In the genomic region with DNA sequence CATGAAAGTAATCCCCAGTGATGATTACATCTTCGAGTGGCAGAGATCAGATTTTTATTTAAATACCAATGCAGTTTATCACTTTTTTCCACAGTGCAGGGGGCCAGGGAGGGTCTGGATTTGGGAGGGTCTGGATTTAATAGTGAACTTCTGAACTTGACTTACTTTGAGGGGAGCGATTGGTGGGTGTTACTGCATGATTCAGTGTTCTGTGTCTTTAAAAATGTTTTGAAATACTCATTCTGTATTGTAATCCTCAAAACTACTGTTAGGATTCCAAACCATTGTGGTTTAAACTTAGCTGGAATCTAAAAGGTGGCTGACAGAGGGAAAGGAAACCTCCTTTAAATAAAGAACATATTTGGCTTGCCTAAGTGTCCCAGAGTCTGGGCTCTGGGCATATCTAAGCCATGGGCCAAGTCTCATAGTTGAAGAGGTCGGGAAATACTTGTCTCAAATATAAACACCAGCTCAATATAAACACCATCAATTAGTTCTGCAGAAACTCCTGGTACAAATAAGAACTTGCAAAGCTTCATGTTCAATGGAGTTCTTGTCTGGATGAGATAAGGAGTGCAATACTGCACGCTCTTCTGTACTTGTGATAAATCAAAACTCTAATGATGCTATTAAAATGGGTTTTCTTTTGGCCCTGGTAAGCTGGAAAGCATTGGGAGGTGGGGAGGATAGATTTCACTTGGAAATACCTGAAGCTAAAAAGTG, we compare ENCODE assay signal across 13 cellular contexts. TPM values are rescaled to one million over a fixed set of nuclear protein-coding genes. Genes with fewer than 3 reads are reported as not detected.
DNase-seq lines count a peak whose midpoint lies in the region; ATAC-seq, FAIRE-seq and TF ChIP-seq lines count a peak whose summit lies in the region.
"Had no signal": no experiment of that assay in that cellular context is flagged by ENCODE, and none has a peak within 500 bp of the region (broad histone marks: within the 10 kb centered on the region; RNA-seq: fewer than 3 reads in every experiment).

No MANE protein-coding gene starts in this region.

- ATAC-seq in natural killer cell (no peak), HG03159 (IDR thresholded peaks at IDR 0.05; ENCODE audit: unreplicated experiment) (no peak)
- ATAC-seq: HepG2, left cardiac atrium had no signal

- H3K36me3 Mint-ChIP-seq in natural killer cell, result no peaks in the 10 kb centered on the region

- no peak overlapping the region for H3K4me3 ChIP-seq in AG09309 (ENCODE audit: control insufficient read depth, low read depth, low read length)
- H3K4me3 ChIP-seq: thoracic aorta had no signal

- peak; percentile 70 for FAIRE-seq in H54 (lab: Jason Lieb, UNC)
- FAIRE-seq: endothelial cell of umbilical vein, HepG2 had no signal

- H3K9me3 Mint-ChIP-seq in natural killer cell, result no peaks in the 10 kb centered on the region

- no peak for TF ChIP-seq POLR2A in H54 (IDR thresholded peaks at IDR 0.05; ENCODE audit: low read depth, low read length)

- peak; percentile 79 for DNase-seq in AG09309 (ENCODE audit: low read depth)
- no peak for DNase-seq in H54 (ENCODE audit: insufficient read length, low spot score)
- peak; percentile 76 for DNase-seq in astrocyte of the hippocampus (ENCODE audit: low read depth, low spot score)
- no peak for DNase-seq in natural killer cell
- no peak for DNase-seq in inferior parietal cortex (ENCODE audit: extremely low spot score)
- no peak for DNase-seq in cerebellar nuclear complex (lab: John Stamatoyannopoulos, UW)
- DNase-seq in NCI-H146 treated with DMSO at 0.1 percent for 48 hours (lab: John Stamatoyannopoulos, UW; ENCODE audit: unreplicated experiment), result no peak
- DNase-seq: left cardiac atrium, NCI-H226 had no signal

- no peak for TF ChIP-seq CTCF in AG09309 (IDR thresholded peaks at IDR 0.05; ENCODE audit: control insufficient read depth, insufficient read depth, low read depth, low read length, missing control alignments)
- TF ChIP-seq CTCF in natural killer cell (IDR thresholded peaks at IDR 0.05), result no peak

- intact Hi-C loops in natural killer cell (cut with micrococcal nuclease), result no loop called here

- no peaks in the 10 kb centered on the region for H3K27me3 Mint-ChIP-seq in natural killer cell (ENCODE audit: low read depth in 2 of 2)

- peak overlapping the region; percentile 80 to 82 for H3K27ac Mint-ChIP-seq in natural killer cell

- H3K4me3 Mint-ChIP-seq in natural killer cell, result peak overlapping the region; percentile 10

- H3K4me1 Mint-ChIP-seq in natural killer cell, result peaks cover 91 to 94% of the 10 kb centered on the region in 2 donors

RNA-seq across cellular contexts. Expression of a gene that starts 14.4 kb away (rescaled TPM):
- total RNA-seq in natural killer cell, result 10 to 100 TPM; 49.9 to 60.9 (median 60.5) TPM

Comparison
In these comparisons a context has a peak if more than half of its experiments do, and no peak if none do; other contexts are left out.
1. DNase-seq: peak in AG09309 (single experiment) and astrocyte of the hippocampus (single experiment); none in H54 (single experiment), natural killer cell (single experiment), inferior parietal cortex (single experiment), cerebellar nuclear complex (0 of 2) and NCI-H146 treated with DMSO at 0.1 percent for 48 hours (single experiment).